8 cellular contexts compared by ENCODE assay signal in genomic region chr6:32529697-32530429, GRCh38. TPM values are rescaled to one million over a fixed set of nuclear protein-coding genes. Genes with fewer than 3 reads are reported as not detected.
DNase-seq lines count a peak whose midpoint lies in the region; ATAC-seq and TF ChIP-seq lines count a peak whose summit lies in the region.

TSS of gene HLA-DRB5 (minus strand) at chr6:32530287. CDS start at chr6:32530224, 63 bp downstream.

- TF ChIP-seq CTCF in fibroblast of pulmonary artery (IDR thresholded peaks at IDR 0.05; ENCODE audit: low read length, missing control alignments): no peak
- TF ChIP-seq CTCF in BE2C (IDR thresholded peaks at IDR 0.05; ENCODE audit: low read depth, low read length): no peak
- no peak for TF ChIP-seq CTCF in type B pancreatic cell (conservative IDR thresholded peaks at IDR 0.05)

- no peaks in the 10 kb centered on the region for H3K9me3 Mint-ChIP-seq in activated CD4-positive, alpha-beta T cell treated with anti-CD3 and anti-CD28 coated beads, Interleukin-2, amount 10 ng/mL, durations not matched to agents 7 days and 5 days
- no peaks in the 10 kb centered on the region for H3K9me3 Mint-ChIP-seq in stimulated activated memory B cell treated with anti-CD40 and anti-IgM and Interleukin-4, amounts not matched to agents 10 μg/mL and 1 μg/mL and 100 μg/mL, for 72 hours
- no peaks in the 10 kb centered on the region for H3K9me3 Mint-ChIP-seq in type B pancreatic cell

- H3K4me3 Mint-ChIP-seq in activated CD4-positive, alpha-beta T cell treated with anti-CD3 and anti-CD28 coated beads, Interleukin-2, amount 10 ng/mL, durations not matched to agents 7 days and 5 days: peak within 1 kb of the TSS; percentile 60
- H3K4me3 Mint-ChIP-seq in stimulated activated memory B cell treated with anti-CD40 and anti-IgM and Interleukin-4, amounts not matched to agents 10 μg/mL and 1 μg/mL and 100 μg/mL, for 72 hours: peak within 1 kb of the TSS; percentile 88
- no peak within 1 kb of the TSS for H3K4me3 Mint-ChIP-seq in type B pancreatic cell

- POLR2A ChIA-PET in activated CD4-positive, alpha-beta T cell treated with anti-CD3 and anti-CD28 coated beads, Interleukin-2, amount 10 ng/mL, durations not matched to agents 7 days and 5 days (lab: Charles Lee): no interaction called here

- peak within 1 kb of the TSS; percentile 21 for H3K27ac Mint-ChIP-seq in activated CD4-positive, alpha-beta T cell treated with anti-CD3 and anti-CD28 coated beads, Interleukin-2, amount 10 ng/mL, durations not matched to agents 7 days and 5 days
- H3K27ac Mint-ChIP-seq in stimulated activated memory B cell treated with anti-CD40 and anti-IgM and Interleukin-4, amounts not matched to agents 10 μg/mL and 1 μg/mL and 100 μg/mL, for 72 hours: peak within 1 kb of the TSS; percentile 100
- no peak within 1 kb of the TSS for H3K27ac Mint-ChIP-seq in type B pancreatic cell

- no peaks in the 10 kb centered on the region for H3K4me1 ChIP-seq in BE2C

- peak; percentile 92 for ATAC-seq in stimulated activated memory B cell treated with anti-CD40 and anti-IgM and Interleukin-4, amounts not matched to agents 10 μg/mL and 1 μg/mL and 100 μg/mL, for 72 hours

- H3K27me3 Mint-ChIP-seq in activated CD4-positive, alpha-beta T cell treated with anti-CD3 and anti-CD28 coated beads, Interleukin-2, amount 10 ng/mL, durations not matched to agents 7 days and 5 days: peaks cover 20% of the 10 kb centered on the region
- H3K27me3 Mint-ChIP-seq in stimulated activated memory B cell treated with anti-CD40 and anti-IgM and Interleukin-4, amounts not matched to agents 10 μg/mL and 1 μg/mL and 100 μg/mL, for 72 hours: no peaks in the 10 kb centered on the region
- peaks cover 24% of the 10 kb centered on the region for H3K27me3 Mint-ChIP-seq in type B pancreatic cell

- H3K36me3 Mint-ChIP-seq in activated CD4-positive, alpha-beta T cell treated with anti-CD3 and anti-CD28 coated beads, Interleukin-2, amount 10 ng/mL, durations not matched to agents 7 days and 5 days (ENCODE audit: low read depth): no peaks in the 10 kb centered on the region
- H3K36me3 Mint-ChIP-seq in stimulated activated memory B cell treated with anti-CD40 and anti-IgM and Interleukin-4, amounts not matched to agents 10 μg/mL and 1 μg/mL and 100 μg/mL, for 72 hours: peaks cover 38% of the 10 kb centered on the region
- no peaks in the 10 kb centered on the region for H3K36me3 Mint-ChIP-seq in type B pancreatic cell

- DNase-seq in activated CD4-positive, alpha-beta T cell treated with anti-CD3 and anti-CD28 coated beads, Interleukin-2, amount 10 ng/mL, durations not matched to agents 7 days and 5 days: peak; percentile 11
- no peak for DNase-seq in activated CD4-positive, alpha-beta T cell treated with anti-CD3 and anti-CD28 coated beads, Interleukin-2, amount 50 U/mL, for 4 hours
- DNase-seq in NOMO-1 treated with dmso at 0.1 percent for 144 hours (lab: John Stamatoyannopoulos, UW; ENCODE audit: unreplicated experiment) (peak; percentile 40), fibroblast of pulmonary artery (ENCODE audit: low read depth) (peak; percentile 1), MG63 (no peak), BE2C (no peak), type B pancreatic cell (ENCODE audit: extremely low spot score, unreplicated experiment) (no peak)

- CTCF ChIA-PET in activated CD4-positive, alpha-beta T cell treated with anti-CD3 and anti-CD28 coated beads, Interleukin-2, amount 10 ng/mL, durations not matched to agents 7 days and 5 days (lab: Charles Lee): no interaction called here

- H3K36me3 ChIP-seq in MG63 (no peaks in the 10 kb centered on the region), BE2C (no peaks in the 10 kb centered on the region)

- H3K4me1 Mint-ChIP-seq in activated CD4-positive, alpha-beta T cell treated with anti-CD3 and anti-CD28 coated beads, Interleukin-2, amount 10 ng/mL, durations not matched to agents 7 days and 5 days: no peaks in the 10 kb centered on the region
- peaks cover 55% of the 10 kb centered on the region for H3K4me1 Mint-ChIP-seq in stimulated activated memory B cell treated with anti-CD40 and anti-IgM and Interleukin-4, amounts not matched to agents 10 μg/mL and 1 μg/mL and 100 μg/mL, for 72 hours
- H3K4me1 Mint-ChIP-seq in type B pancreatic cell (ENCODE audit: unreplicated experiment): no peaks in the 10 kb centered on the region

- H3K4me3 ChIP-seq in fibroblast of pulmonary artery (replicated peaks; ENCODE audit: low read depth, low read length): no peak within 1 kb of the TSS
- no peak within 1 kb of the TSS for H3K4me3 ChIP-seq in MG63
- no peak within 1 kb of the TSS for H3K4me3 ChIP-seq in BE2C (ENCODE audit: low read depth, low read length)

- H3K27me3 ChIP-seq in MG63 (no peaks in the 10 kb centered on the region), BE2C (no peaks in the 10 kb centered on the region)

- H3K9me3 ChIP-seq in MG63 (no peaks in the 10 kb centered on the region), BE2C (no peaks in the 10 kb centered on the region)

RNA-seq across cellular contexts. Expression of gene HLA-DRB5, which starts in this region (rescaled TPM):
- total RNA-seq in activated CD4-positive, alpha-beta T cell treated with anti-CD3 and anti-CD28 coated beads, Interleukin-2, amount 10 ng/mL, durations not matched to agents 7 days and 5 days: 10 to 100 TPM; 27.9 to 29.2 TPM
- not detected in 2 replicates for total RNA-seq in MG63 (2014; rRNA removed; shearing (Covaris generic); ENCODE audit: low replicate concordance)
- polyA plus RNA-seq in BE2C (2012; ENCODE audit: insufficient read depth, insufficient read length, low read depth): 7.8 TPM
- 9.2 and 22.1 TPM in 2 replicates for total RNA-seq in type B pancreatic cell (ENCODE audit: low replicate concordance)

Comparison
In these comparisons a context has a peak if more than half of its experiments do, and no peak if none do; other contexts are left out.
1. RNA of gene HLA-DRB5 (total RNA-seq): 27.9 to 29.2 TPM in activated CD4-positive, alpha-beta T cell treated with anti-CD3 and anti-CD28 coated beads, Interleukin-2, amount 10 ng/mL, durations not matched to agents 7 days and 5 days and 9.2 to 22.1 TPM in type B pancreatic cell; not detected in MG63; every median in the first group is over 10 times any median in the second.
2. DNase-seq: peak in activated CD4-positive, alpha-beta T cell treated with anti-CD3 and anti-CD28 coated beads, Interleukin-2, amount 10 ng/mL, durations not matched to agents 7 days and 5 days (single experiment), NOMO-1 treated with dmso at 0.1 percent for 144 hours (single experiment) and fibroblast of pulmonary artery (single experiment); none in activated CD4-positive, alpha-beta T cell treated with anti-CD3 and anti-CD28 coated beads, Interleukin-2, amount 50 U/mL, for 4 hours (0 of 2), MG63 (single experiment), BE2C (single experiment) and type B pancreatic cell (single experiment).